Comparison of ENCODE assay signal across 8 cellular contexts in genomic region chr21:26842976-26843911, GRCh38. TPM values are rescaled to one million over a fixed set of nuclear protein-coding genes. Genes with fewer than 3 reads are reported as not detected.
DNase-seq lines count a peak whose midpoint lies in the region; ATAC-seq and TF ChIP-seq lines count a peak whose summit lies in the region.

No MANE protein-coding gene starts in this region.

- DNase-seq in DMS53 (lab: John Stamatoyannopoulos, UW) (peak; percentile 89), LoVo (ENCODE audit: low spot score) (peak; percentile 57), fibroblast of the aortic adventitia (ENCODE audit: low read depth) (peak; percentile 97), myocyte (ENCODE audit: low read depth) (peak; percentile 97)
- peak; percentile 53 for DNase-seq in activated CD8-positive, alpha-beta T cell treated with anti-CD3 and anti-CD28 coated beads, Interleukin-2, amount 10 ng/mL, durations not matched to agents 7 days and 5 days

- WGBS in urinary bladder: 2% methylated on average over 33 of the region's 33 CpGs

- H3K27me3 Mint-ChIP-seq in activated CD8-positive, alpha-beta T cell treated with anti-CD3 and anti-CD28 coated beads, Interleukin-2, amount 10 ng/mL, durations not matched to agents 7 days and 5 days (ENCODE audit: low read depth): peaks cover 60% of the 10 kb centered on the region

- H3K27ac Mint-ChIP-seq in activated CD8-positive, alpha-beta T cell treated with anti-CD3 and anti-CD28 coated beads, Interleukin-2, amount 10 ng/mL, durations not matched to agents 7 days and 5 days: peak overlapping the region; percentile 71

- POLR2A ChIA-PET in activated CD8-positive, alpha-beta T cell treated with anti-CD3 and anti-CD28 coated beads, Interleukin-2, amount 10 ng/mL, durations not matched to agents 7 days and 5 days (lab: Charles Lee): no interaction called here

- H3K36me3 ChIP-seq in urinary bladder (ENCODE audit: insufficient read depth): peaks cover 2% of the 10 kb centered on the region

- CTCF ChIA-PET in activated CD8-positive, alpha-beta T cell treated with anti-CD3 and anti-CD28 coated beads, Interleukin-2, amount 10 ng/mL, durations not matched to agents 7 days and 5 days (lab: Charles Lee): interaction anchor here (2.0 kb wide), 1 partner anchor 11 kb away, joined by 4 read pairs; no protein-coding TSS in a partner anchor

- H3K4me3 ChIP-seq in fibroblast of the aortic adventitia (ENCODE audit: low read depth, low read length) (peak overlapping the region; percentile 99), urinary bladder (ENCODE audit: low read depth, low read length) (peak overlapping the region; percentile 79)

- peak overlapping the region; percentile 70 for H3K4me3 Mint-ChIP-seq in activated CD8-positive, alpha-beta T cell treated with anti-CD3 and anti-CD28 coated beads, Interleukin-2, amount 10 ng/mL, durations not matched to agents 7 days and 5 days

- peaks cover 48% of the 10 kb centered on the region for H3K4me1 Mint-ChIP-seq in activated CD8-positive, alpha-beta T cell treated with anti-CD3 and anti-CD28 coated beads, Interleukin-2, amount 10 ng/mL, durations not matched to agents 7 days and 5 days (ENCODE audit: low read depth)

- peak; percentile 64 for ATAC-seq in activated CD8-positive, alpha-beta T cell treated with anti-CD3 and anti-CD28 coated beads, Interleukin-2, amount 10 ng/mL, durations not matched to agents 7 days and 5 days
- ATAC-seq in HG03354 (IDR thresholded peaks at IDR 0.05; ENCODE audit: poor library complexity, severe bottlenecking, unreplicated experiment) (no peak), HG03432 (IDR thresholded peaks at IDR 0.05; ENCODE audit: unreplicated experiment) (no peak)

- peaks cover 10% of the 10 kb centered on the region for H3K36me3 Mint-ChIP-seq in activated CD8-positive, alpha-beta T cell treated with anti-CD3 and anti-CD28 coated beads, Interleukin-2, amount 10 ng/mL, durations not matched to agents 7 days and 5 days (ENCODE audit: low read depth)

- no peaks in the 10 kb centered on the region for H3K4me1 ChIP-seq in urinary bladder (ENCODE audit: insufficient read depth)

- TF ChIP-seq CTCF in fibroblast of the aortic adventitia (IDR thresholded peaks at IDR 0.05; ENCODE audit: insufficient read depth, low read length): peak; percentile 39

- H3K9me3 Mint-ChIP-seq in activated CD8-positive, alpha-beta T cell treated with anti-CD3 and anti-CD28 coated beads, Interleukin-2, amount 10 ng/mL, durations not matched to agents 7 days and 5 days (ENCODE audit: insufficient read depth): no peaks in the 10 kb centered on the region

- H3K27ac ChIP-seq in urinary bladder (ENCODE audit: low read depth): peak overlapping the region; percentile 86

RNA-seq across cellular contexts. Expression of gene ADAMTS1, which starts 2.0 kb away (rescaled TPM):
- total RNA-seq in activated CD8-positive, alpha-beta T cell treated with anti-CD3 and anti-CD28 coated beads, Interleukin-2, amount 10 ng/mL, durations not matched to agents 7 days and 5 days: 1 to 10 TPM in 1 of 2 experiments, under 1 TPM in 1; 0.99 to 1.4 TPM
- 284 and 390 TPM in 2 replicates for total RNA-seq in fibroblast of the aortic adventitia (ENCODE audit: low replicate concordance)
- 21.4 and 23.0 TPM in 2 replicates for total RNA-seq in myocyte
- 38.5 TPM for polyA plus RNA-seq in myocyte (2012)
- 96.6 TPM for total RNA-seq in urinary bladder
- polyA plus RNA-seq in urinary bladder: 299 TPM
